Comparison of ENCODE assay signal across 8 cellular contexts in genomic region chr16:77722315-77723107, GRCh38. TPM values are rescaled to one million over a fixed set of nuclear protein-coding genes. Genes with fewer than 3 reads are reported as not detected.
DNase-seq lines count a peak whose midpoint lies in the region; ATAC-seq, FAIRE-seq and TF ChIP-seq lines count a peak whose summit lies in the region.

NUDT7 (plus strand) TSS chr16:77722514; CDS start chr16:77722583, 69 bp downstream.

- peak; percentile 92 for ATAC-seq in GM21381 (IDR thresholded peaks at IDR 0.05; ENCODE audit: unreplicated experiment)

- TF ChIP-seq CTCF in D721Med (IDR thresholded peaks at IDR 0.05; ENCODE audit: insufficient read depth, missing control alignments) = peak; percentile 29
- TF ChIP-seq CTCF in epithelial cell of esophagus (IDR thresholded peaks at IDR 0.05; ENCODE audit: insufficient read depth, low read depth, low read length, missing control alignments) = peak; percentile 26

- H3K4me3 ChIP-seq in epithelial cell of esophagus (ENCODE audit: low read length) (peak within 1 kb of the TSS; percentile 77), mononuclear cell (ENCODE audit: low read length) (peak within 1 kb of the TSS; percentile 83)

- H3K4me1 ChIP-seq in mononuclear cell (ENCODE audit: insufficient read depth, low read length) = peaks cover 23% of the 10 kb centered on the region

- H3K9me3 ChIP-seq in mononuclear cell (ENCODE audit: low read depth, low read length) = no peaks in the 10 kb centered on the region

- peak; percentile 70 for DNase-seq in D721Med (ENCODE audit: insufficient read length, low spot score)
- DNase-seq in HUDEP-2 (lab: John Stamatoyannopoulos, UW; ENCODE audit: unreplicated experiment in 76 of 76) = peak; percentile 49 to 99 (median 95)
- DNase-seq in NOMO-1 treated with DMSO at 0.1 percent for 48 hours (lab: John Stamatoyannopoulos, UW; ENCODE audit: unreplicated experiment) = peak; percentile 92
- peak; percentile 94 for DNase-seq in activated T-cell treated with anti-CD3 and anti-CD28 coated beads for 1 hour (ENCODE audit: low read depth)
- DNase-seq in epithelial cell of esophagus (ENCODE audit: low read depth) = peak; percentile 98
- peak; percentile 97 to 98 for DNase-seq in stimulated activated CD8-positive, alpha-beta memory T cell treated with anti-CD3 and anti-CD28 coated beads, Interleukin-2, amount 100 ng/mL, for 48 hours (ENCODE audit: low read depth in 2 of 2)

- H3K27me3 ChIP-seq in mononuclear cell (ENCODE audit: insufficient read depth, low read length) = no peaks in the 10 kb centered on the region

- no peak for FAIRE-seq in D721Med (lab: Jason Lieb, UNC)

RNA-seq across cellular contexts. Expression of gene NUDT7, which starts in this region (rescaled TPM):
- 1.5 TPM for total RNA-seq in mononuclear cell

Comparison
In these comparisons a context has a peak if more than half of its experiments do, and no peak if none do; other contexts are left out.
1. Peak in every context shown above with its lines: DNase-seq, ATAC-seq and H3K4me3 ChIP-seq.